ENCODE assay signal across 26 cellular contexts in the genomic region with DNA sequence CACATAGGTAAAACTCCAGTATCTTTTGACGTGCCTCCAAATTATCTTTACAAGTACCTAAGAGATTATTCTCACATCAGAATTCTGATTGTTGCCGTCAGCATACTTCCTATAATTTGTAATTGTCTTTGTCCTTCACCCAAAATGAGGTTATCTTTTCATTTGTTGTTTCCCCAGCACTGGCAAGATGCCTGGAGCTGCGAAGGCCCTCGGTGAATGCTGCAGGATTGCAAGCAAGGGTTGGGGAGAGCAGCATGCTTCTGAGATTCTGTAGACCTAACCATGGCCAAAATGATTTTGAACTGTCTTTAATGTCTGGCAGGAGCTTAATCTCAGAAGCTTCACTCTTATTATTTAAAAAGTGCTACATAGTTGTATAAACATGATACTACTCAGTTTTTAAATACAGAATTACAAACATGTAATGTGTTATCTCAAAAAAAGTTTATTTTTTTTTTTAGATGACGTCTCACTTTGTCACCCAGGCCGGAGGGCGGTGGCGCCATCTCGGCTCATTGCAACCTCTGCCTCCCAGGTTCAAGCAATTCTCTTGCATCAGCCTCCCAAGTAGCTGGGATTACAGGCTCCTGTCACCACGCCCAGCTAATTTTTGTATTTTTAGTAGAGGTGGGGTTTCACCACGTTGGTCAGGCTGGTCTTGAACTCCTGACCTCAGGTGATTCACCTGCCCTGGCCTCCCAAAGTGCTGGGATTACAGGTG.
"Had no signal": no experiment of that assay in that cellular context is flagged by ENCODE, and none has a peak within 500 bp of the region (broad histone marks: within the 10 kb centered on the region; RNA-seq: fewer than 3 reads in every experiment).

No MANE protein-coding gene starts in this region.

- ATAC-seq: left colon; left lung; mucosa of descending colon; naive thymus-derived CD8-positive, alpha-beta T cell had no signal

- H3K27ac ChIP-seq: neural progenitor cell, ovary, right atrium auricular region, right lobe of liver, thyroid gland, transverse colon, upper lobe of left lung, vagina had no signal

- H3K36me3 ChIP-seq: ovary, transverse colon had no signal

- DNase-seq: hippocampal formation; kidney; left colon; left lung; midbrain; mucosa of descending colon; naive thymus-derived CD8-positive, alpha-beta T cell; nephron progenitor cell; stimulated activated CD4-positive, alpha-beta T cell treated with anti-CD3 and anti-CD28 coated beads, Interleukin-12 subunit alpha, Interleukin-12 subunit beta, amount 100 ng/mL, for 4 hours; stimulated activated CD4-positive, alpha-beta T cell treated with anti-CD3 and anti-CD28 coated beads, Interleukin-15, amount 100 ng/mL, for 24 hours; stimulated activated CD4-positive, alpha-beta T cell treated with anti-CD3 and anti-CD28 coated beads, Interleukin-2, amount 100 ng/mL, for 24 hours; stimulated activated CD4-positive, alpha-beta T cell treated with anti-CD3 and anti-CD28 coated beads, Interleukin-4, amount 100 ng/mL, for 1 hour; stimulated activated naive CD4-positive, alpha-beta T cell; substantia nigra; thyroid gland; transverse colon had no signal

- H3K4me3 ChIP-seq: left lung, lung, mucosa of descending colon, neural progenitor cell, ovary, right atrium auricular region, right lobe of liver, smooth muscle cell, thyroid gland, transverse colon, upper lobe of left lung, vagina had no signal

- H3K27me3 ChIP-seq: left lung, neural progenitor cell, ovary, right atrium auricular region, right lobe of liver, thyroid gland, transverse colon, upper lobe of left lung, vagina had no signal

- H3K9me3 Mint-ChIP-seq: naive thymus-derived CD8-positive, alpha-beta T cell; nephron progenitor cell; neural progenitor cell had no signal

- H3K9me3 ChIP-seq: left lung, mucosa of descending colon, ovary, right atrium auricular region, right lobe of liver, thyroid gland, transverse colon, upper lobe of left lung, vagina had no signal

- H3K4me1 ChIP-seq: neural progenitor cell, transverse colon, vagina had no signal

- H3K4me1 Mint-ChIP-seq: neural progenitor cell had no signal

- H3K27ac Mint-ChIP-seq: naive thymus-derived CD8-positive, alpha-beta T cell; nephron progenitor cell; neural progenitor cell; progenitor cell of endocrine pancreas; stimulated activated naive CD8-positive, alpha-beta T cell treated with anti-CD3 and anti-CD28 coated beads, Interleukin-15, Interleukin-2, amounts not matched to agents 100 ng/mL and 50 ng/mL, for 24 hours had no signal

- H3K4me3 Mint-ChIP-seq: naive thymus-derived CD8-positive, alpha-beta T cell; nephron progenitor cell; neural progenitor cell; stimulated activated naive CD8-positive, alpha-beta T cell treated with anti-CD3 and anti-CD28 coated beads, Interleukin-15, Interleukin-2, amounts not matched to agents 100 ng/mL and 50 ng/mL, for 24 hours had no signal

- H3K27me3 Mint-ChIP-seq: naive thymus-derived CD8-positive, alpha-beta T cell; progenitor cell of endocrine pancreas; stimulated activated naive CD8-positive, alpha-beta T cell treated with anti-CD3 and anti-CD28 coated beads, Interleukin-15, Interleukin-2, amounts not matched to agents 100 ng/mL and 50 ng/mL, for 24 hours had no signal
